8 cellular contexts compared by ENCODE assay signal in genomic region chr19:2207991-2208860, GRCh38. TPM values are rescaled to one million over a fixed set of nuclear protein-coding genes. Genes with fewer than 3 reads are reported as not detected.
DNase-seq lines count a peak whose midpoint lies in the region; TF ChIP-seq lines count a peak whose summit lies in the region.

No MANE protein-coding gene starts in this region.

- no peaks in the 10 kb centered on the region for H3K9me3 Mint-ChIP-seq in osteocyte (ENCODE audit: unreplicated experiment)
- no peaks in the 10 kb centered on the region for H3K9me3 Mint-ChIP-seq in MCF 10A (ENCODE audit: unreplicated experiment)

- intact Hi-C loops in MCF 10A (cut with micrococcal nuclease): no loop called here

- H3K27me3 Mint-ChIP-seq in osteocyte (ENCODE audit: unreplicated experiment) (no peaks in the 10 kb centered on the region), MCF 10A (ENCODE audit: insufficient read depth, unreplicated experiment) (no peaks in the 10 kb centered on the region)

- no peaks in the 10 kb centered on the region for H3K9me2 ChIP-seq in DOHH2 (replicated peaks; ENCODE audit: control insufficient read depth, low read length)

- peaks cover 21% of the 10 kb centered on the region for H3K36me3 Mint-ChIP-seq in osteocyte (ENCODE audit: unreplicated experiment)
- peaks cover 64% of the 10 kb centered on the region for H3K36me3 Mint-ChIP-seq in MCF 10A (ENCODE audit: insufficient read depth, unreplicated experiment)

- no peak for TF ChIP-seq POLR2A in NB4 (IDR thresholded peaks at IDR 0.05; ENCODE audit: extremely low read depth, insufficient read length)

- H3K4me3 Mint-ChIP-seq in osteocyte (ENCODE audit: unreplicated experiment) (no peak overlapping the region), MCF 10A (ENCODE audit: unreplicated experiment) (no peak overlapping the region)

- peaks cover 79% of the 10 kb centered on the region for H3K36me3 ChIP-seq in DOHH2 (ENCODE audit: control insufficient read depth, low read length)

- H3K27me3 ChIP-seq in DOHH2 (ENCODE audit: control insufficient read depth, low read length): no peaks in the 10 kb centered on the region

- no peak overlapping the region for H3K4me2 ChIP-seq in DOHH2 (ENCODE audit: low read length)

- H3K9me3 ChIP-seq in DOHH2 (ENCODE audit: control insufficient read depth, insufficient read depth, low read length): no peaks in the 10 kb centered on the region

- BruUV-seq in MCF 10A (replicated peaks; lab: Mats Ljungman, UMichigan): no TSS peak

- no peaks in the 10 kb centered on the region for H4K20me1 ChIP-seq in DOHH2 (ENCODE audit: control insufficient read depth, insufficient read depth, low read depth, low read length)

- H3K27ac Mint-ChIP-seq in osteocyte (ENCODE audit: unreplicated experiment) (peak overlapping the region; percentile 85), MCF 10A (ENCODE audit: low read depth, unreplicated experiment) (no peak overlapping the region)

- no peak overlapping the region for H3K27ac ChIP-seq in DOHH2 (ENCODE audit: low read depth, low read length)

- DNase-seq in NB4 (ENCODE audit: low read depth): peak; percentile 41
- DNase-seq in epithelial cell of esophagus (ENCODE audit: low read depth): peak; percentile 43
- peak; percentile 90 for DNase-seq in osteocyte (ENCODE audit: extremely low spot score, unreplicated experiment)
- no peak for DNase-seq in DMS53 (lab: John Stamatoyannopoulos, UW)
- no peak for DNase-seq in MCF 10A (ENCODE audit: unreplicated experiment)
- no peak for DNase-seq in RPMI8226
- DNase-seq in activated CD4-positive, CD25-positive, alpha-beta regulatory T cell (lab: John Stamatoyannopoulos, UW): no peak

- POLR2A ChIA-PET in MCF 10A (lab: Yijun Ruan, JAX): no interaction called here

- H3K4me3 ChIP-seq in DOHH2 (ENCODE audit: low read length) (no peak overlapping the region), NB4 (ENCODE audit: low read depth, low read length) (no peak overlapping the region), epithelial cell of esophagus (ENCODE audit: low read length) (no peak overlapping the region)

- H3K4me1 Mint-ChIP-seq in osteocyte (ENCODE audit: unreplicated experiment) (peaks cover 26% of the 10 kb centered on the region), MCF 10A (ENCODE audit: insufficient read depth, unreplicated experiment) (peaks cover 1% of the 10 kb centered on the region)

- no peaks in the 10 kb centered on the region for H3F3A ChIP-seq in DOHH2 (ENCODE audit: control insufficient read depth, insufficient read depth)

- H3K4me1 ChIP-seq in DOHH2 (ENCODE audit: control insufficient read depth, low read length): no peaks in the 10 kb centered on the region

- no peaks in the 10 kb centered on the region; the same call in 1 of the 2 replicates for H3K79me2 ChIP-seq in DOHH2 (ENCODE audit: control insufficient read depth, low read length)

- TF ChIP-seq CTCF in DOHH2 (IDR thresholded peaks at IDR 0.05; ENCODE audit: low read depth, low read length, poor library complexity, severe bottlenecking) (peak; percentile 38), NB4 (IDR thresholded peaks at IDR 0.05; ENCODE audit: low read depth, low read length) (no peak), epithelial cell of esophagus (IDR thresholded peaks at IDR 0.05; ENCODE audit: insufficient read depth, low read depth, low read length, missing control alignments) (no peak), osteocyte (IDR thresholded peaks at IDR 0.05) (peak; percentile 46), MCF 10A (IDR thresholded peaks at IDR 0.05; ENCODE audit: unreplicated experiment) (no peak)

- CTCF ChIA-PET in MCF 10A (lab: Yijun Ruan, JAX): interaction anchor here (0.5 kb wide), 1 partner anchor 52 kb away, joined by 3 read pairs; no protein-coding TSS in a partner anchor

RNA-seq across cellular contexts. Expression of gene PLEKHJ1, which starts 27.9 kb away (rescaled TPM):
- 40.7 and 45.7 TPM in 2 replicates for total RNA-seq in osteocyte
- 44.3 and 54.1 TPM in 2 replicates for total RNA-seq in MCF 10A (2022)

RNA-seq across cellular contexts. Expression of gene SF3A2, which starts 28.4 kb away (rescaled TPM):
- total RNA-seq in osteocyte (101 and 102 TPM in 2 replicates), MCF 10A (2022) (101 and 119 TPM in 2 replicates)

RNA-seq across cellular contexts. Expression of gene AMH, which starts 40.9 kb away (rescaled TPM):
- 14.3 and 16.4 TPM in 2 replicates for total RNA-seq in osteocyte
- 11.9 and 21.2 TPM in 2 replicates for total RNA-seq in MCF 10A (2022)

RNA-seq across cellular contexts. Expression of gene DOT1L, which starts 44.5 kb away (rescaled TPM):
- total RNA-seq in osteocyte (34.1 and 38.1 TPM in 2 replicates), MCF 10A (2022) (27.0 and 28.4 TPM in 2 replicates)

RNA-seq across cellular contexts. Expression of gene JSRP1, which starts 48.0 kb away (rescaled TPM):
- total RNA-seq in osteocyte: not detected in 2 replicates
- total RNA-seq in MCF 10A (2022): 0.37 and 0.49 TPM in 2 replicates

Comparison
In these comparisons a context has a peak if more than half of its experiments do, and no peak if none do; other contexts are left out.
1. CTCF ChIP-seq: peak in DOHH2 (single experiment) and osteocyte (single experiment); none in NB4 (single experiment), epithelial cell of esophagus (single experiment) and MCF 10A (single experiment).
2. DNase-seq: peak in NB4 (single experiment), epithelial cell of esophagus (single experiment) and osteocyte (single experiment); none in DMS53 (single experiment), MCF 10A (single experiment), RPMI8226 (single experiment) and activated CD4-positive, CD25-positive, alpha-beta regulatory T cell (0 of 4).